In the genomic region with DNA sequence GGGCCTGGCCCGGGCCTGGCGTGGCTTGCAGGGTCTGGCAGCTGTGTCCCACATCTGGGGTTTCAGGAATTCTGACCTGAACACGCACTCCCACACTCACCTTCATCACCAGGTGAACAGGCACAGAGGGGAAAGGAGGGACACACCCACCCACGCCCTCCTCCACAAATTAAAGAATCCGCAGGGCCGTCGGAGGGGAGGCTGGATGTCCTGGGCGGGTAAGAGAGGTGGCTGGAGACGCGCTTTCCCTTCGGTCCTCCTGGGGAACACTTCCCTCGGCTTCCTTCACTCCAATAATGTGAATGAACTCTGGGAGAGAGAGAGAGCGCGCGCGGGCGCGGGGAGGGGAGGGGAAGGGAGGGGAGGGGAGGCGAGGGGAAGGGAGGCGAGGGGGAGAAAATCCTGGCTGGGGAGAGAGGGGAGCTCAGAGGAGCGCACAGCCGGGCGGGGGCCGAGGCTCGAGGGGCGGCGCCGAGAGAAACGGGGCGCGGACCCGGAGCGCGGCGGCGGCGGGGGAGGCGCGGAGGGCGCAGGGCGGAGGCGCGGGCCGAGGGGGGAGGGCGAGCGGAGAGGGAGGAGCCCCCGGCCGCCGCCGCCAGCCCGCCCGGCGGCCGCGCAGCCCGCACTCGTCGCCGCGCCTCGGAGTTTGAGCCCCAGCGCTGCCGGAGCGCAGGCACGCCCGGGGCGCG, we compare ENCODE assay signal across 8 cellular contexts. TPM values are rescaled to one million over a fixed set of nuclear protein-coding genes. Genes with fewer than 3 reads are reported as not detected.
DNase-seq lines count a peak whose midpoint lies in the region; ATAC-seq and TF ChIP-seq lines count a peak whose summit lies in the region.

A gene (plus strand): TSS at position 625 of the 689 bp plus-strand sequence. CDS start 205 bp downstream, outside the sequence.

- TF ChIP-seq CTCF in kidney epithelial cell (IDR thresholded peaks at IDR 0.05; ENCODE audit: insufficient read depth, low read length, poor library complexity, severe bottlenecking): no peak

- 4% methylated on average over 57 of the region's 68 CpGs for WGBS in thymus

- no peaks in the 10 kb centered on the region for H3K36me3 Mint-ChIP-seq in activated T-cell treated with anti-CD3 and anti-CD28 coated beads, Interleukin-2, amount 50 U/mL, for 4 hours (ENCODE audit: insufficient read depth)
- no peaks in the 10 kb centered on the region for H3K36me3 Mint-ChIP-seq in activated naive CD8-positive, alpha-beta T cell

- no peaks in the 10 kb centered on the region for H3K9me3 ChIP-seq in thymus (ENCODE audit: control insufficient read depth)

- peak within 1 kb of the TSS; percentile 21 for H3K4me3 ChIP-seq in kidney epithelial cell (ENCODE audit: low read depth, low read length)
- peak within 1 kb of the TSS; percentile 36 for H3K4me3 ChIP-seq in thymus (ENCODE audit: low read length)

- peak; percentile 32 to 36 for ATAC-seq in activated T-cell treated with anti-CD3 and anti-CD28 coated beads, Interleukin-2, amount 50 U/mL, for 4 hours
- ATAC-seq in HG03354 (IDR thresholded peaks at IDR 0.05; ENCODE audit: poor library complexity, severe bottlenecking, unreplicated experiment): no peak
- no peak for ATAC-seq in GM19395 (IDR thresholded peaks at IDR 0.05; ENCODE audit: unreplicated experiment)
- ATAC-seq in GM18907 (IDR thresholded peaks at IDR 0.05; ENCODE audit: unreplicated experiment): no peak

- peak within 1 kb of the TSS; percentile 72 for H3K4me3 Mint-ChIP-seq in activated T-cell treated with anti-CD3 and anti-CD28 coated beads, Interleukin-2, amount 50 U/mL, for 4 hours
- peak within 1 kb of the TSS; percentile 74 for H3K4me3 Mint-ChIP-seq in activated naive CD8-positive, alpha-beta T cell

- H3K36me3 ChIP-seq in kidney epithelial cell (ENCODE audit: control insufficient read depth, insufficient read depth, low read length) (no peaks in the 10 kb centered on the region), thymus (ENCODE audit: control insufficient read depth, insufficient read depth) (no peaks in the 10 kb centered on the region)

- no peak within 1 kb of the TSS for H3K27ac ChIP-seq in thymus (ENCODE audit: low read depth)

- H3K9me3 Mint-ChIP-seq in activated T-cell treated with anti-CD3 and anti-CD28 coated beads, Interleukin-2, amount 50 U/mL, for 4 hours: no peaks in the 10 kb centered on the region
- H3K9me3 Mint-ChIP-seq in activated naive CD8-positive, alpha-beta T cell (ENCODE audit: low read depth): no peaks in the 10 kb centered on the region

- H3K27ac Mint-ChIP-seq in activated naive CD8-positive, alpha-beta T cell: no peak within 1 kb of the TSS

- H3K4me1 Mint-ChIP-seq in activated T-cell treated with anti-CD3 and anti-CD28 coated beads, Interleukin-2, amount 50 U/mL, for 4 hours (ENCODE audit: low read depth): peaks cover 8% of the 10 kb centered on the region
- peaks cover 13% of the 10 kb centered on the region for H3K4me1 Mint-ChIP-seq in activated naive CD8-positive, alpha-beta T cell (ENCODE audit: low read depth)

- peaks cover 71% of the 10 kb centered on the region for H3K27me3 ChIP-seq in kidney epithelial cell (ENCODE audit: control insufficient read depth, insufficient read depth, low read length)
- H3K27me3 ChIP-seq in thymus (ENCODE audit: control insufficient read depth, insufficient read depth): peaks cover 55% of the 10 kb centered on the region

- no peak for DNase-seq in activated T-cell treated with anti-CD3 and anti-CD28 coated beads, Interleukin-2, amount 50 U/mL, for 4 hours
- DNase-seq in activated T-cell treated with anti-CD3 and anti-CD28 coated beads for 4 hours (no peak), kidney epithelial cell (ENCODE audit: low read depth) (no peak)

- H3K27me3 Mint-ChIP-seq in activated T-cell treated with anti-CD3 and anti-CD28 coated beads, Interleukin-2, amount 50 U/mL, for 4 hours (ENCODE audit: low read depth): peaks cover 71% of the 10 kb centered on the region
- peaks cover 43% of the 10 kb centered on the region for H3K27me3 Mint-ChIP-seq in activated naive CD8-positive, alpha-beta T cell

- H3K4me1 ChIP-seq in thymus (ENCODE audit: control insufficient read depth, insufficient read depth, low read length): peaks cover 6% of the 10 kb centered on the region

RNA-seq across cellular contexts. Expression of the gene that starts here (rescaled TPM):
- total RNA-seq in activated T-cell treated with anti-CD3 and anti-CD28 coated beads, Interleukin-2, amount 50 U/mL, for 4 hours: under 1 TPM in 1 of 3 donors, not detected in 2; 0.05 TPM
- total RNA-seq in kidney epithelial cell: 0.84 and 0.96 TPM in 2 replicates
- polyA plus RNA-seq in thymus: 0.07 TPM

Comparison
In these comparisons a context has a peak if more than half of its experiments do, and no peak if none do; other contexts are left out.
1. Peak in ATAC-seq in activated T-cell treated with anti-CD3 and anti-CD28 coated beads, Interleukin-2, amount 50 U/mL, for 4 hours; RNA of the gene not detected or under 1 TPM.